29 cellular contexts compared by ENCODE assay signal in the genomic region with DNA sequence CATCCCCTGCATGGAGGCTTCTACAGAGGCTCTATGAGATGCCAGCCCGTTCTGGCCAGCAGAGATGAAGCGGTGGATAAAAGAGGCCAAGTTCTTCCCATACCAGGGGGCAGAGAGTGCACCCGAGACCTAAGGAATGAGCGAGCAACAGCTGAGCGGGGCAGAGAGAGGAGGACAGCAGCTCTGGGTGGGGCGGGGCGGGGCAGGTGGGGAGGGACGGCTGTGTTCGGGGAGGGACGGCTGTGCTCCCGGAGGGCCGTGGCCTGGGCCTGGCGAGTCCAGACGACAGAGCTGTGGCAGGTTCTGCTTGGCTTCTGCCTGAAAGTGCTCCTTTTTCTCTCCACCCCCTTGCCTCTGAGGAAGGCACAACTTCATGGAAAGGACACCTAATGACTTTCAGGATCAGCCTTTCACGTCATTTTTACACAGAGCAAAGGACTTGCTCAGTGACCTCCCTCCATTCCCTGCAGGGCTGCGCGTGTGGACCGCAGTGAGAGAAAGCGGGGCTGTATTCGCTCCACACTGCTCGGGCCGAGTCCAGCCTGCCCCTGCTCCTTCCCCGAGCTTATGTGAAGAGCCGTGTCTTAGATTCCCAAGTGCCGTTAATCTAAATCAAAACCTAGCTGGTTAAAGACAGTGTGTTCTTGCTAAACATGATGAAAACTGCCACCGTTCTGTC.
DNase-seq lines count a peak whose midpoint lies in the region; ATAC-seq, FAIRE-seq and TF ChIP-seq lines count a peak whose summit lies in the region.
"Had no signal": no experiment of that assay in that cellular context is flagged by ENCODE, and none has a peak within 500 bp of the region (broad histone marks: within the 10 kb centered on the region; RNA-seq: fewer than 3 reads in every experiment).

No MANE protein-coding gene starts in this region.

- peaks cover 18% of the 10 kb centered on the region for H3K9me3 Mint-ChIP-seq in osteocyte (ENCODE audit: unreplicated experiment)

- in situ Hi-C loops in mammary epithelial cell (cut with MboI; ENCODE audit: low sequenced_read_pairs in 2 of 2), result no loop called here

- H3K27me3 Mint-ChIP-seq in osteocyte (ENCODE audit: unreplicated experiment), result no peaks in the 10 kb centered on the region
- H3K27me3 Mint-ChIP-seq: activated CD4-positive, alpha-beta memory T cell treated with anti-CD3 and anti-CD28 coated beads for 36 hours; naive thymus-derived CD4-positive, alpha-beta T cell had no signal

- no peak overlapping the region for H2AFZ ChIP-seq in mammary epithelial cell (ENCODE audit: low read depth, low read length)

- H3K4me3 ChIP-seq in left ventricle myocardium inferior, result no peak overlapping the region
- no peak overlapping the region for H3K4me3 ChIP-seq in kidney (ENCODE audit: low read length in 2 of 2)
- H3K4me3 ChIP-seq in tibial artery, result no peak overlapping the region
- no peak overlapping the region for H3K4me3 ChIP-seq in thyroid gland (replicated peaks in 1 of 3)
- H3K4me3 ChIP-seq in mammary epithelial cell (replicated peaks in 1 of 3; ENCODE audit: insufficient read depth in 1 of 3, low read depth in 2 of 3, low read length in 3 of 3), result no peak overlapping the region
- H3K4me3 ChIP-seq: esophagus muscularis mucosa, gastroesophageal sphincter, pancreas, Peyer's patch, SJSA1, skin epidermis had no signal

- TF ChIP-seq POLR2A in thyroid gland (IDR thresholded peaks at IDR 0.05), result no peak

- H3K27me3 ChIP-seq in left ventricle myocardium inferior (ENCODE audit: low read depth) (no peaks in the 10 kb centered on the region), tibial artery (no peaks in the 10 kb centered on the region), thyroid gland (no peaks in the 10 kb centered on the region), mammary epithelial cell (ENCODE audit: insufficient read depth, low read length) (no peaks in the 10 kb centered on the region)
- H3K27me3 ChIP-seq: esophagus muscularis mucosa, gastroesophageal sphincter, pancreas, Peyer's patch, SJSA1 had no signal

- H3K36me3 Mint-ChIP-seq in osteocyte (ENCODE audit: unreplicated experiment), result peaks cover 29% of the 10 kb centered on the region

- H3K4me1 Mint-ChIP-seq in osteocyte (ENCODE audit: unreplicated experiment), result no peaks in the 10 kb centered on the region

- intact Hi-C loops in left ventricle myocardium inferior (cut with micrococcal nuclease) (no loop called here), Right ventricle myocardium superior (cut with DNase I) (no loop called here), kidney (cut with DNase I) (no loop called here), tibial artery (cut with DNase I; ENCODE audit: low total_unique reads) (no loop called here), thyroid gland (cut with DNase I) (no loop called here), mammary epithelial cell (cut with micrococcal nuclease) (no loop called here)

- H3K27ac Mint-ChIP-seq in osteocyte (ENCODE audit: unreplicated experiment), result no peak overlapping the region
- H3K27ac Mint-ChIP-seq: activated CD4-positive, alpha-beta memory T cell treated with anti-CD3 and anti-CD28 coated beads for 36 hours; naive thymus-derived CD4-positive, alpha-beta T cell had no signal

- no peaks in the 10 kb centered on the region for H3K79me2 ChIP-seq in mammary epithelial cell (ENCODE audit: insufficient read depth, low read length)

- dilution Hi-C loops in mammary epithelial cell (cut with HindIII; ENCODE audit: low sequenced_read_pairs), result no loop called here

- WGBS in thyroid gland, 2 donors, result 95 to 96% methylated on average over 26 of the region's 26 CpGs
- 93% methylated on average over 15 of the region's 26 CpGs for WGBS in mammary epithelial cell (ENCODE audit: low coverage, missing lambda C conversion rate)

- H3K4me3 Mint-ChIP-seq in osteocyte (ENCODE audit: unreplicated experiment), result no peak overlapping the region
- H3K4me3 Mint-ChIP-seq: activated CD4-positive, alpha-beta memory T cell treated with anti-CD3 and anti-CD28 coated beads for 36 hours; naive thymus-derived CD4-positive, alpha-beta T cell had no signal

- FAIRE-seq in kidney (lab: Jason Lieb, UNC), result no peak
- FAIRE-seq: colon, islet of Langerhans, pancreas had no signal

- H3K9ac ChIP-seq in kidney (ENCODE audit: low read length in 2 of 2) (no peak overlapping the region), mammary epithelial cell (ENCODE audit: insufficient read depth, low read length) (no peak overlapping the region)

- H4K20me1 ChIP-seq in mammary epithelial cell (ENCODE audit: insufficient read depth, low read length), result no peaks in the 10 kb centered on the region

- no peak overlapping the region for H3K4me2 ChIP-seq in mammary epithelial cell (ENCODE audit: insufficient read depth, low read depth, low read length)

- H3K4me1 ChIP-seq in left ventricle myocardium inferior (peaks cover 26% of the 10 kb centered on the region), kidney (ENCODE audit: control insufficient read depth in 1 of 2, insufficient read depth in 1 of 2, low read depth in 1 of 2, low read length in 2 of 2) (no peaks in the 10 kb centered on the region), tibial artery (no peaks in the 10 kb centered on the region), thyroid gland (no peaks in the 10 kb centered on the region), mammary epithelial cell (ENCODE audit: insufficient read depth, low read length) (no peaks in the 10 kb centered on the region)
- H3K4me1 ChIP-seq: gastroesophageal sphincter, pancreas, Peyer's patch, SJSA1 had no signal

- CTCF ChIA-PET in mammary epithelial cell (lab: Charles Lee; ENCODE audit: low non-redundant PET), result no interaction called here

- peaks cover 30% of the 10 kb centered on the region for H3K36me3 ChIP-seq in left ventricle myocardium inferior
- peaks cover 4 to 16% of the 10 kb centered on the region in 2 donors for H3K36me3 ChIP-seq in kidney (ENCODE audit: control insufficient read depth in 1 of 2, insufficient read depth in 2 of 2, low read length in 2 of 2)
- H3K36me3 ChIP-seq in tibial artery, result peaks cover 21 to 34% (median 29%) of the 10 kb centered on the region in 3 donors
- peaks cover 0 to 9% of the 10 kb centered on the region in 2 donors for H3K36me3 ChIP-seq in thyroid gland
- no peaks in the 10 kb centered on the region for H3K36me3 ChIP-seq in mammary epithelial cell (ENCODE audit: insufficient read depth, low read length)

- H3K27ac ChIP-seq in left ventricle myocardium inferior (replicated peaks) (no peak overlapping the region), kidney (ENCODE audit: low read depth in 2 of 2, low read length in 2 of 2) (no peak overlapping the region), tibial artery (no peak overlapping the region), thyroid gland (no peak overlapping the region), mammary epithelial cell (ENCODE audit: insufficient read depth, low read depth, low read length) (no peak overlapping the region)
- H3K27ac ChIP-seq: esophagus muscularis mucosa, gastroesophageal sphincter, pancreas, SJSA1, skin epidermis had no signal

- peak; percentile 4 for DNase-seq in left ventricle myocardium inferior
- no peak for DNase-seq in Right ventricle myocardium superior
- DNase-seq in kidney, result peak; percentile 46
- DNase-seq in osteocyte (ENCODE audit: extremely low spot score, unreplicated experiment), result peak; percentile 60
- peak; percentile 3 to 44 for DNase-seq in tibial artery
- no peak for DNase-seq in NCI-H510A (lab: John Stamatoyannopoulos, UW)
- DNase-seq in thyroid gland, result no peak
- no peak for DNase-seq in mammary epithelial cell
- DNase-seq: ACHN; activated CD4-positive, alpha-beta memory T cell treated with anti-CD3 and anti-CD28 coated beads for 36 hours; activated gamma-delta T cell treated with Interleukin-2 at 50 U/mL for 16 hours; amniotic stem cell; GOT3; mesenchymal stem cell; NCI-H1694 treated with DMSO at 0.1 percent for 48 hours; NCI-H69; stimulated activated CD4-positive, alpha-beta T cell treated with anti-CD3 and anti-CD28 coated beads, Interleukin-1b, Interleukin-23, amount 100 ng/mL, for 48 hours; substantia nigra; T-helper 1 cell had no signal

- TF ChIP-seq CTCF in left ventricle myocardium inferior (IDR thresholded peaks at IDR 0.05; ENCODE audit: borderline replicate concordance) (no peak), kidney (IDR thresholded peaks at IDR 0.05; ENCODE audit: borderline replicate concordance, extremely low read depth, insufficient read depth) (no peak), osteocyte (IDR thresholded peaks at IDR 0.05) (no peak), tibial artery (IDR thresholded peaks at IDR 0.05) (no peak), thyroid gland (IDR thresholded peaks at IDR 0.05) (no peak), mammary epithelial cell (conservative IDR thresholded peaks at IDR 0.05 in 1 of 2, IDR thresholded peaks at IDR 0.05 in 1 of 2; ENCODE audit: extremely low read depth in 1 of 2, insufficient read depth in 1 of 2, low read depth in 1 of 2, low read length in 2 of 2) (no peak)

- ATAC-seq in Right ventricle myocardium superior (ENCODE audit: poor library complexity), result no peak
- ATAC-seq: activated CD4-positive, CD25-positive, alpha-beta regulatory T cell treated with anti-CD3 and anti-CD28 coated beads, Interleukin-2, amount 50 U/mL, for 24 hours; gastroesophageal sphincter; naive thymus-derived CD4-positive, alpha-beta T cell; pancreas had no signal

- H3K9me3 ChIP-seq in left ventricle myocardium inferior (replicated peaks), result peaks cover 24% of the 10 kb centered on the region
- H3K9me3 ChIP-seq in kidney (ENCODE audit: control insufficient read depth in 1 of 2, low read length in 2 of 2), result peaks cover 8 to 10% of the 10 kb centered on the region in 2 donors
- H3K9me3 ChIP-seq in tibial artery, result peaks cover 3 to 22% (median 18%) of the 10 kb centered on the region in 3 donors
- H3K9me3 ChIP-seq in thyroid gland, result no peaks in the 10 kb centered on the region
- H3K9me3 ChIP-seq in mammary epithelial cell (replicated peaks; ENCODE audit: insufficient read depth, low read length), result no peaks in the 10 kb centered on the region
- H3K9me3 ChIP-seq: SJSA1 had no signal

- BruUV-seq in mammary epithelial cell (replicated peaks; lab: Mats Ljungman, UMichigan), result no TSS peak

Comparison
In these comparisons a context has a peak if more than half of its experiments do, and no peak if none do; other contexts are left out.
1. DNase-seq: peak in left ventricle myocardium inferior (single experiment), kidney (single experiment), osteocyte (single experiment) and tibial artery (2 of 2); none in Right ventricle myocardium superior (single experiment), NCI-H510A (single experiment), thyroid gland (0 of 2) and mammary epithelial cell (single experiment).